In genomic region chr1:40257688-40258444, GRCh38 we compare ENCODE assay signal across 8 cellular contexts. TPM values are rescaled to one million over a fixed set of nuclear protein-coding genes. Genes with fewer than 3 reads are reported as not detected.
A peak's percentile ranks its signal among the peaks of the same experiment; 100 is the strongest.
DNase-seq lines count a peak whose midpoint lies in the region; ATAC-seq, FAIRE-seq and TF ChIP-seq lines count a peak whose summit lies in the region.

Gene ZMPSTE24 (plus strand): TSS chr1:40258236. CDS start chr1:40258272, 36 bp downstream.

- intact Hi-C loops in HepG2 (cut with micrococcal nuclease; ENCODE audit: unreplicated experiment), result loop anchor here (5.0 to 10.0 kb wide), 2 partner anchors 57 to 96 kb away; partner anchors contain the start of genes COL9A2 and RLF

- TF ChIP-seq RAD21 in HepG2 (CRISPR knock-in tag; IDR thresholded peaks at IDR 0.05), result peak; percentile 43

- ATAC-seq in GM19395 (IDR thresholded peaks at IDR 0.05; ENCODE audit: unreplicated experiment) (peak; percentile 94), HG03565 (IDR thresholded peaks at IDR 0.05; ENCODE audit: unreplicated experiment) (peak; percentile 80), HepG2 (peak; percentile 98)

- peak within 1 kb of the TSS; percentile 99 for H3K9ac ChIP-seq in HepG2 (ENCODE audit: insufficient read depth, low read depth, low read length)

- in situ Hi-C loops in HepG2 (cut with HindIII; ENCODE audit: extremely low pct_ligation_motif_present, low pct_unique_long_range_greater_than_20kb), result no loop called here

- TF ChIP-seq CTCF in C4-2B (conservative IDR thresholded peaks at IDR 0.05) (no peak), HepG2 (CRISPR knock-in tag; IDR thresholded peaks at IDR 0.05) (0 out of 2 replicates have a peak, but pooled peaks have one; percentile 27)

- peaks cover 17% of the 10 kb centered on the region for H3K4me1 ChIP-seq in HepG2 (ENCODE audit: insufficient read depth, low read length)

- CTCF ChIA-PET in HepG2 (lab: Yijun Ruan, JAX; ENCODE audit: low intra/inter-chr PET ratio, low total read pairs), result no interaction called here

- no peaks in the 10 kb centered on the region; a peak in 1 of 5 replicates for H3K27me3 ChIP-seq in HepG2 (ENCODE audit: control insufficient read depth in 1 of 2, insufficient read depth in 2 of 2, low read length in 2 of 2)

- peak; percentile 83 for FAIRE-seq in HepG2 (lab: Jason Lieb, UNC)

- no peaks in the 10 kb centered on the region for H4K20me1 ChIP-seq in HepG2 (ENCODE audit: insufficient read depth, low read length)

- peak; percentile 74 to 81 for TF ChIP-seq POLR2A in HepG2 (IDR thresholded peaks at IDR 0.05; ENCODE audit: insufficient read depth in 1 of 2, low read depth in 2 of 2, low read length in 2 of 2)

- peaks cover 41% of the 10 kb centered on the region for H3K79me2 ChIP-seq in HepG2 (ENCODE audit: insufficient read depth, low read length)

- no peaks in the 10 kb centered on the region for H3K9me3 ChIP-seq in HepG2 (ENCODE audit: low read length)

- no TSS peak for BruUV-seq in HepG2 (replicated peaks; lab: Mats Ljungman, UMichigan)

- H2AFZ ChIP-seq in HepG2 (ENCODE audit: low read length), result peak within 1 kb of the TSS; percentile 97

- DNase-seq in NCI-H82 (lab: John Stamatoyannopoulos, UW) (peak; percentile 99), dermis microvascular lymphatic vessel endothelial cell (ENCODE audit: low read depth in 2 of 2) (peak; percentile 96 to 98), HepG2 (ENCODE audit: low spot score) (peak; percentile 95)
- peak; percentile 95 to 96 for DNase-seq in activated CD4-positive, alpha-beta T cell treated with anti-CD3 and anti-CD28 coated beads, Interleukin-2, amount 50 U/mL, for 48 hours
- DNase-seq in stimulated activated CD4-positive, alpha-beta T cell treated with anti-CD3 and anti-CD28 coated beads, Interleukin-4, amount 100 ng/mL, for 1 hour, result peak; percentile 91

- peak within 1 kb of the TSS; percentile 92 to 99 (median 97) for H3K4me3 ChIP-seq in HepG2 (replicated peaks in 1 of 3; ENCODE audit: insufficient read depth in 1 of 3, low read depth in 2 of 3, low read length in 3 of 3)

- H3K27ac ChIP-seq in C4-2B, result peak within 1 kb of the TSS; percentile 87
- peak within 1 kb of the TSS; percentile 98 for H3K27ac ChIP-seq in HepG2 (ENCODE audit: extremely low read length, insufficient read depth, low read length)

- H3K36me3 ChIP-seq in HepG2 (replicated peaks in 1 of 2; ENCODE audit: control insufficient read depth in 1 of 2, insufficient read depth in 2 of 2, low read length in 2 of 2), result peaks cover 3 to 21% of the 10 kb centered on the region in 2 experiments; a peak in 4 of 5 replicates

- TF ChIP-seq EP300 in HepG2 (IDR thresholded peaks at IDR 0.05; ENCODE audit: low read depth in 2 of 2, low read length in 2 of 2) (peak in 1 of 2 experiments; percentile 52; a peak in 3 of 4 replicates), HepG2 (CRISPR knock-in tag; IDR thresholded peaks at IDR 0.05; ENCODE audit: borderline replicate concordance) (peak; percentile 33; the same call in 1 of the 2 replicates)

- POLR2A ChIA-PET in HepG2 (lab: Yijun Ruan, JAX), result interaction anchor here (0.7 to 1.6 kb wide), 8 partner anchors 9 to 218 kb away, joined by 3 to 13 read pairs (median 5); partner anchors contain the start of genes CAP1, COL9A2, SMAP2 and TMCO2

- WGBS in HepG2 (ENCODE audit: low lambda C conversion rate), result 0% methylated on average over 28 of the region's 48 CpGs

- peak within 1 kb of the TSS; percentile 79 for H3K4me2 ChIP-seq in HepG2 (ENCODE audit: low read depth, low read length)

TF ChIP-seq in HepG2, 621 proteins besides CTCF, POLR2A, EP300 and RAD21 (continues in another document):
- peak; percentile 96 for TF ChIP-seq MTA1 (CRISPR knock-in tag; IDR thresholded peaks at IDR 0.05; ENCODE audit: borderline replicate concordance)
- no peak for TF ChIP-seq FLYWCH1 (CRISPR knock-in tag; IDR thresholded peaks at IDR 0.05)
- TF ChIP-seq ESRRA (CRISPR knock-in tag; IDR thresholded peaks at IDR 0.05; ENCODE audit: low read depth), result peak; percentile 85; the same call in 1 of the 2 replicates
- peak; percentile 82; the same call in 1 of the 2 replicates for TF ChIP-seq ZNF614 (CRISPR knock-in tag; IDR thresholded peaks at IDR 0.05; ENCODE audit: borderline replicate concordance)
- no peak for TF ChIP-seq MAFG (CRISPR knock-in tag; IDR thresholded peaks at IDR 0.05)
- peak; percentile 61; the same call in 1 of the 2 replicates for TF ChIP-seq ZBTB10 (CRISPR knock-in tag; IDR thresholded peaks at IDR 0.05; ENCODE audit: borderline replicate concordance)
- TF ChIP-seq SP4 (CRISPR knock-in tag; IDR thresholded peaks at IDR 0.05), result peak; percentile 83
- TF ChIP-seq ZNF280D (CRISPR knock-in tag; IDR thresholded peaks at IDR 0.05), result peak; percentile 77; the same call in 1 of the 2 replicates
- TF ChIP-seq ELF1 (CRISPR knock-in tag; IDR thresholded peaks at IDR 0.05), result peak; percentile 90
- TF ChIP-seq THAP7 (CRISPR knock-in tag; IDR thresholded peaks at IDR 0.05), result peak; percentile 98

RNA-seq across cellular contexts. Expression of gene ZMPSTE24, which starts in this region (rescaled TPM):
- total RNA-seq in dermis microvascular lymphatic vessel endothelial cell, result 48.7 and 51.9 TPM in 2 replicates
- 43.1 and 60.2 TPM in 2 replicates for total RNA-seq in HepG2 (2016; rRNA removed; fragmentation: Illumina TruSeq; extraction: Trizol)
- 5.6 and 6.4 TPM in 2 replicates for total RNA-seq in HepG2 (2016; cell fraction: cytosol; rRNA removed; fragmentation: Illumina TruSeq; extraction: Trizol; ENCODE audit: low read depth)
- 39.7 and 64.2 TPM in 2 replicates for total RNA-seq in HepG2 (2016; cell fraction: insoluble cytoplasmic fraction; rRNA removed; fragmentation: Illumina TruSeq; extraction: Trizol)
- total RNA-seq in HepG2 (2016; cell fraction: membrane; rRNA removed; fragmentation: Illumina TruSeq; extraction: Trizol), result 11.8 and 16.2 TPM in 2 replicates
- 58.8 and 66.7 TPM in 2 replicates for total RNA-seq in HepG2 (2016; cell fraction: nucleus; rRNA removed; fragmentation: Illumina TruSeq; extraction: Trizol)
- 12.0 and 13.6 TPM in 2 replicates for polyA plus RNA-seq in HepG2 (2011; rRNA removed)
- polyA plus RNA-seq in HepG2 (2011; cell fraction: cytosol; rRNA removed), result 5.9 and 11.3 TPM in 2 replicates
- 2.2 and 4.6 TPM in 2 replicates for polyA plus RNA-seq in HepG2 (2011; cell fraction: nucleus; rRNA removed)
- 21.8 and 25.9 TPM in 2 replicates for polyA plus RNA-seq in HepG2 (2012)
- 3.5 and 4.0 TPM in 2 replicates for polyA plus RNA-seq in HepG2 (2016; cell fraction: cytosol; fragmentation: Illumina TruSeq; extraction: Trizol; ENCODE audit: low read depth)
- polyA plus RNA-seq in HepG2 (2016; cell fraction: insoluble cytoplasmic fraction; fragmentation: Illumina TruSeq; extraction: Trizol; ENCODE audit: low read depth), result 35.5 and 40.5 TPM in 2 replicates
- polyA plus RNA-seq in HepG2 (2016; cell fraction: membrane; fragmentation: Illumina TruSeq; extraction: Trizol; ENCODE audit: low read depth), result 9.8 and 10.4 TPM in 2 replicates
- polyA plus RNA-seq in HepG2 (2016; cell fraction: nucleus; fragmentation: Illumina TruSeq; extraction: Trizol; ENCODE audit: insufficient read depth, low read depth), result 68.2 and 73.1 TPM in 2 replicates
- 13.4 and 36.2 TPM in 2 replicates for polyA minus RNA-seq in HepG2 (2011; rRNA and poly(A)+ RNA removed; ENCODE audit: low replicate concordance)
- polyA minus RNA-seq in HepG2 (2011; cell fraction: cytosol; rRNA and poly(A)+ RNA removed), result 25.1 and 28.4 TPM in 2 replicates
- 11.5 and 17.0 TPM in 2 replicates for polyA minus RNA-seq in HepG2 (2011; cell fraction: nucleus; rRNA and poly(A)+ RNA removed)

Comparison
In these comparisons a context has a peak if more than half of its experiments do, and no peak if none do; other contexts are left out.
1. Peak in every context shown above with its lines: DNase-seq, ATAC-seq, H3K4me3 ChIP-seq and H3K27ac ChIP-seq.